ENCODE assay signal across 20 cellular contexts in the genomic region with DNA sequence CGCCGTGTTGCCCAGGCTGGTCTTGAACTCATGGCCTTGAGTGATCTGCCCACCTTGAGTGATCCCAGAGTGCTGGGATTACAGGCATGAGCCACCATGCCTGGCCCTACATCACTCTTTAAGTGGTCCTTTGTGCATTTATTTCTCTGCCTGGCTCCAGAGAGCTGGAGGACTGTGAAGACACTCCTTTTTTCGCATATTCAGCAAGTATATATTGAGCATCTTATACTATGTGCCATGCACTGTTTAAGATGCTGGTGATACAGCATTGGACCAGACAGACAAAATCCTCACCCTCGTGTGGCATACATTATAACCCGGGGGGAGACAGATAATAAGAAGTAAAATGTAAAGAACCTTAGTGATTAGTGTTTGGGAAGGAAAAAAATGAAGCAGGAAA.
DNase-seq lines count a peak whose midpoint lies in the region; ATAC-seq, FAIRE-seq and TF ChIP-seq lines count a peak whose summit lies in the region.
"Had no signal": no experiment of that assay in that cellular context is flagged by ENCODE, and none has a peak within 500 bp of the region (broad histone marks: within the 10 kb centered on the region; RNA-seq: fewer than 3 reads in every experiment).

No MANE protein-coding gene starts in this region.

- no peaks in the 10 kb centered on the region for H3K36me3 ChIP-seq in hepatocyte (replicated peaks; ENCODE audit: insufficient read depth, low read depth)
- H3K36me3 ChIP-seq: colonic mucosa, left lung, upper lobe of left lung had no signal

- TF ChIP-seq POLR2A in A549 (IDR thresholded peaks at IDR 0.05; ENCODE audit: low read length): no peak

- H3K27ac ChIP-seq in A549: peak overlapping the region; percentile 55 to 78; a peak in 5 of 6 replicates
- no peak overlapping the region for H3K27ac ChIP-seq in CD4-positive, alpha-beta T cell (ENCODE audit: low read depth, low read length)
- peak overlapping the region; percentile 78 for H3K27ac ChIP-seq in hepatocyte
- H3K27ac ChIP-seq: colonic mucosa, neutrophil had no signal

- ATAC-seq in A549 (no peak), activated B cell treated with CpG ODN at 0.5 μM for 24 hours (ENCODE audit: low read depth) (no peak), HG03354 (IDR thresholded peaks at IDR 0.05; ENCODE audit: poor library complexity, severe bottlenecking, unreplicated experiment) (no peak)
- no peak for ATAC-seq in CD4-positive, alpha-beta T cell (ENCODE audit: poor library complexity)
- ATAC-seq: heart left ventricle, left lung, mucosa of descending colon had no signal

- peaks cover 68% of the 10 kb centered on the region for H3K4me1 Mint-ChIP-seq in CD4-positive, alpha-beta T cell (ENCODE audit: low read depth)
- H3K4me1 Mint-ChIP-seq in activated B cell treated with CpG ODN at 0.5 μM for 24 hours: peaks cover 28% of the 10 kb centered on the region

- no peak for TF ChIP-seq RAD21 in A549 (conservative IDR thresholded peaks at IDR 0.05 in 1 of 2, IDR thresholded peaks at IDR 0.05 in 1 of 2)

- H3K4me1 ChIP-seq in A549 (peaks cover 55% of the 10 kb centered on the region), hepatocyte (ENCODE audit: insufficient read depth) (peaks cover 37% of the 10 kb centered on the region)

- no peak overlapping the region; the same call in 2 of the 3 replicates for H3K4me2 ChIP-seq in A549
- H3K4me2 ChIP-seq in hepatocyte: no peak overlapping the region

- H4K20me1 ChIP-seq in hepatocyte (ENCODE audit: insufficient read depth, poor library complexity, severe bottlenecking): no peaks in the 10 kb centered on the region

- H3K9me3 Mint-ChIP-seq in CD4-positive, alpha-beta T cell: no peaks in the 10 kb centered on the region
- H3K9me3 Mint-ChIP-seq in activated B cell treated with CpG ODN at 0.5 μM for 24 hours: no peaks in the 10 kb centered on the region

- no peak for TF ChIP-seq CTCF in A549 (IDR thresholded peaks at IDR 0.05)
- no peak for TF ChIP-seq CTCF in CD4-positive, alpha-beta T cell (IDR thresholded peaks at IDR 0.05)
- TF ChIP-seq CTCF in activated B cell treated with CpG ODN at 0.5 μM for 24 hours (IDR thresholded peaks at IDR 0.05): no peak
- TF ChIP-seq CTCF in hepatocyte (IDR thresholded peaks at IDR 0.05; ENCODE audit: poor library complexity): no peak
- TF ChIP-seq CTCF in foreskin fibroblast (IDR thresholded peaks at IDR 0.05; ENCODE audit: low read depth, low read length): no peak

- CTCF ChIA-PET in A549 (lab: Yijun Ruan, JAX): interaction anchor here (0.6 to 6.6 kb wide), 10 partner anchors 9 to 206 kb away, joined by 3 to 62 read pairs (median 3); partner anchors contain the start of gene SLC1A5
- CTCF ChIA-PET in CD4-positive, alpha-beta T cell (lab: Charles Lee): no interaction called here
- CTCF ChIA-PET in activated B cell treated with CpG ODN at 0.5 μM for 24 hours (lab: Charles Lee): no interaction called here

- DNase-seq in A549 (ENCODE audit: low read depth in 1 of 2, low spot score in 1 of 2): no peak
- DNase-seq in CD4-positive, alpha-beta T cell: no peak
- no peak for DNase-seq in activated B cell treated with CpG ODN at 0.5 μM for 24 hours
- no peak for DNase-seq in hepatocyte (ENCODE audit: low spot score)
- DNase-seq in stimulated activated naive CD4-positive, alpha-beta T cell treated with Interleukin-2 at 50 U/mL for 16 hours (lab: John Stamatoyannopoulos, UW): no peak
- no peak for DNase-seq in foreskin fibroblast
- DNase-seq: activated CD4-positive, alpha-beta T cell treated with anti-CD3 and anti-CD28 coated beads for 4 hours; activated T-cell treated with anti-CD3 and anti-CD28 coated beads, Interleukin-2, amount 50 U/mL, for 48 hours; colonic mucosa; heart left ventricle; left lung; mucosa of descending colon; NCI-H1417; NCI-H524; retina; stimulated activated CD4-positive, alpha-beta T cell treated with anti-CD3 and anti-CD28 coated beads, Interleukin-4, amount 100 ng/mL, for 4 hours; upper lobe of left lung had no signal

- H3K79me2 ChIP-seq in hepatocyte: peaks cover 72% of the 10 kb centered on the region

- no peak for FAIRE-seq in A549 (lab: Jason Lieb, UNC)

- intact Hi-C loops in CD4-positive, alpha-beta T cell (cut with DNase I, micrococcal nuclease): no loop called here
- intact Hi-C loops in activated B cell treated with CpG ODN at 0.5 μM for 24 hours (cut with micrococcal nuclease): no loop called here

- H3K27me3 ChIP-seq in CD4-positive, alpha-beta T cell (ENCODE audit: control insufficient read depth, insufficient read depth, low read length): no peaks in the 10 kb centered on the region
- H3K27me3 ChIP-seq in hepatocyte: no peaks in the 10 kb centered on the region
- H3K27me3 ChIP-seq: colonic mucosa, heart left ventricle, left lung, neutrophil, upper lobe of left lung had no signal

- H3K27ac Mint-ChIP-seq in CD4-positive, alpha-beta T cell: peak overlapping the region; percentile 90
- H3K27ac Mint-ChIP-seq in activated B cell treated with CpG ODN at 0.5 μM for 24 hours: peak overlapping the region; percentile 27
- H3K27ac Mint-ChIP-seq: B cell had no signal

- WGBS in A549 (ENCODE audit: missing lambda C conversion rate): 85% methylated on average over 5 of the region's 5 CpGs
- WGBS in hepatocyte (ENCODE audit: low lambda C conversion rate, missing lambda C conversion rate): 96% methylated on average over 5 of the region's 5 CpGs

- no peaks in the 10 kb centered on the region for H3K9me2 ChIP-seq in hepatocyte (replicated peaks; ENCODE audit: insufficient read depth)

- H3K36me3 Mint-ChIP-seq in CD4-positive, alpha-beta T cell (ENCODE audit: low read depth): no peaks in the 10 kb centered on the region
- peaks cover 21% of the 10 kb centered on the region for H3K36me3 Mint-ChIP-seq in activated B cell treated with CpG ODN at 0.5 μM for 24 hours (ENCODE audit: low read depth)

- POLR2A ChIA-PET in A549 (lab: Yijun Ruan, JAX): no interaction called here
- POLR2A ChIA-PET in CD4-positive, alpha-beta T cell (lab: Charles Lee): interaction anchor here (3.0 kb wide), 1 partner anchor 16 kb away, joined by 20 read pairs; no protein-coding TSS in a partner anchor
- POLR2A ChIA-PET in activated B cell treated with CpG ODN at 0.5 μM for 24 hours (lab: Charles Lee): no interaction called here

- H3K4me3 Mint-ChIP-seq in CD4-positive, alpha-beta T cell: peak overlapping the region; percentile 17
- H3K4me3 Mint-ChIP-seq in activated B cell treated with CpG ODN at 0.5 μM for 24 hours: no peak overlapping the region
- H3K4me3 Mint-ChIP-seq: B cell had no signal

- no peak overlapping the region for H2AFZ ChIP-seq in hepatocyte

- no peaks in the 10 kb centered on the region for H3K27me3 Mint-ChIP-seq in CD4-positive, alpha-beta T cell
- no peaks in the 10 kb centered on the region for H3K27me3 Mint-ChIP-seq in activated B cell treated with CpG ODN at 0.5 μM for 24 hours
- H3K27me3 Mint-ChIP-seq: B cell had no signal

- H3K4me3 ChIP-seq in A549 (no peak overlapping the region), hepatocyte (no peak overlapping the region), foreskin fibroblast (ENCODE audit: low read depth in 1 of 2, low read length in 2 of 2) (no peak overlapping the region)
- H3K4me3 ChIP-seq: colonic mucosa, heart left ventricle, left lung, mucosa of descending colon, upper lobe of left lung had no signal

- TF ChIP-seq EP300 in A549 (IDR thresholded peaks at IDR 0.05): no peak

- H3K9me3 ChIP-seq in A549 (no peaks in the 10 kb centered on the region), hepatocyte (ENCODE audit: low read depth) (no peaks in the 10 kb centered on the region)
- H3K9me3 ChIP-seq in CD4-positive, alpha-beta T cell (ENCODE audit: control insufficient read depth, low read length): no peaks in the 10 kb centered on the region
- H3K9me3 ChIP-seq: colonic mucosa, heart left ventricle, left lung, mucosa of descending colon, neutrophil, upper lobe of left lung had no signal

TF ChIP-seq in A549, 52 proteins besides CTCF, POLR2A, EP300 and RAD21:
- TF ChIP-seq FOSB (CRISPR knock-in tag; IDR thresholded peaks at IDR 0.05) (no peak), EHF (CRISPR knock-in tag; IDR thresholded peaks at IDR 0.05) (no peak), MAFK (IDR thresholded peaks at IDR 0.05; ENCODE audit: partially characterized antibody) (peak; percentile 81), PHF8 (IDR thresholded peaks at IDR 0.05; ENCODE audit: borderline replicate concordance, low read depth) (no peak)
